ENCODE assay signal across 27 cellular contexts in genomic region chr2:70598197-70598596, GRCh38. TPM values are rescaled to one million over a fixed set of nuclear protein-coding genes. Genes with fewer than 3 reads are reported as not detected.
"Had no signal": no experiment of that assay in that cellular context is flagged by ENCODE, and none has a peak within 500 bp of the region (broad histone marks: within the 10 kb centered on the region; RNA-seq: fewer than 3 reads in every experiment).

No MANE protein-coding gene starts in this region.

- H3K4me1 ChIP-seq: ascending aorta, esophagus muscularis mucosa, gastrocnemius medialis, heart right ventricle had no signal

- H3K36me3 ChIP-seq: ascending aorta, esophagus muscularis mucosa, gastrocnemius medialis, heart right ventricle had no signal

- H3K4me3 ChIP-seq: ascending aorta, coronary artery, dorsolateral prefrontal cortex, esophagus muscularis mucosa, gastrocnemius medialis, heart right ventricle, hepatocyte had no signal

- H3K4me2 ChIP-seq: hepatocyte had no signal

- H3K79me2 ChIP-seq: hepatocyte had no signal

- DNase-seq: activated CD4-positive, alpha-beta memory T cell treated with anti-CD3 and anti-CD28 coated beads, Interleukin-2, amount 10 ng/mL, durations not matched to agents 7 days and 5 days; activated CD4-positive, alpha-beta T cell treated with anti-CD3 and anti-CD28 coated beads for 36 hours; activated CD4-positive, alpha-beta T cell treated with anti-CD3 and anti-CD28 coated beads, Interleukin-2, amount 10 ng/mL, durations not matched to agents 7 days and 5 days; activated CD4-positive, alpha-beta T cell treated with anti-CD3 and anti-CD28 coated beads, Interleukin-2, amount 50 U/mL, for 4 hours; activated CD4-positive, CD25-positive, alpha-beta regulatory T cell; activated CD4-positive, CD25-positive, alpha-beta regulatory T cell treated with anti-CD3 and anti-CD28 coated beads, Interleukin-2, amount 50 U/mL, for 72 hours; activated CD8-positive, alpha-beta memory T cell treated with anti-CD3 and anti-CD28 coated beads, Interleukin-2, amount 50 U/mL, for 48 hours; activated gamma-delta T cell; activated naive CD4-positive, alpha-beta T cell; activated naive CD4-positive, alpha-beta T cell treated with anti-CD3 and anti-CD28 coated beads, Interleukin-2, amount 10 ng/mL, durations not matched to agents 7 days and 5 days; activated naive CD8-positive, alpha-beta T cell treated with anti-CD3 and anti-CD28 coated beads, Interleukin-2, amount 10 ng/mL, durations not matched to agents 7 days and 5 days; activated T-cell treated with anti-CD3 and anti-CD28 coated beads for 4 hours; activated T-cell treated with anti-CD3 and anti-CD28 coated beads, Interleukin-2, amount 50 U/mL, for 24 hours; activated T-cell treated with anti-CD3 and anti-CD28 coated beads, Interleukin-2, amount 50 U/mL, for 72 hours; dorsolateral prefrontal cortex; effector memory CD4-positive, alpha-beta T cell; endodermal cell; erythroblast; foreskin keratinocyte; gastrocnemius medialis; heart right ventricle; T-helper 2 cell had no signal

- ATAC-seq: activated CD4-positive, alpha-beta T cell treated with anti-CD3 and anti-CD28 coated beads for 36 hours; activated naive CD4-positive, alpha-beta T cell treated with anti-CD3 and anti-CD28 coated beads, Interleukin-2, amount 50 U/mL, for 72 hours; activated T-cell treated with anti-CD3 and anti-CD28 coated beads, Interleukin-2, amount 50 U/mL, for 72 hours; foreskin keratinocyte; gastrocnemius medialis; heart right ventricle had no signal

- H3K27me3 ChIP-seq: ascending aorta, esophagus muscularis mucosa, foreskin keratinocyte, gastrocnemius medialis, heart right ventricle, hepatocyte had no signal

- H3K27ac ChIP-seq: ascending aorta, coronary artery, dorsolateral prefrontal cortex, esophagus muscularis mucosa, gastrocnemius medialis, heart right ventricle, hepatocyte had no signal

- H2AFZ ChIP-seq: hepatocyte had no signal

- H3K9me3 ChIP-seq: ascending aorta, gastrocnemius medialis had no signal

RNA-seq across cellular contexts. Expression of gene TGFA, which starts 44.6 kb away (rescaled TPM):
- total RNA-seq: activated CD4-positive, alpha-beta memory T cell treated with anti-CD3 and anti-CD28 coated beads, Interleukin-2, amount 10 ng/mL, durations not matched to agents 7 days and 5 days had no signal
